In genomic region chr2:191638079-191638801, GRCh38 we compare ENCODE assay signal across 8 cellular contexts. TPM values are rescaled to one million over a fixed set of nuclear protein-coding genes. Genes with fewer than 3 reads are reported as not detected.
DNase-seq lines count a peak whose midpoint lies in the region; ATAC-seq and TF ChIP-seq lines count a peak whose summit lies in the region.
"Had no signal": no experiment of that assay in that cellular context is flagged by ENCODE, and none has a peak within 500 bp of the region (broad histone marks: within the 10 kb centered on the region; RNA-seq: fewer than 3 reads in every experiment).

No MANE protein-coding gene starts in this region.

- H3K27me3 Mint-ChIP-seq in GM23338 (ENCODE audit: insufficient read depth, low read depth, poor library complexity): peaks cover 3% of the 10 kb centered on the region

- 0 out of 2 replicates have a peak overlapping the region, but pooled peaks have one; percentile 46 for H3K4me2 ChIP-seq in GM23338
- H3K4me2 ChIP-seq in PC-9: peak overlapping the region; percentile 84

- H3F3A ChIP-seq in GM23338 (replicated peaks; ENCODE audit: low read depth) (no peaks in the 10 kb centered on the region), PC-9 (ENCODE audit: insufficient read depth, low read depth) (peaks cover 61% of the 10 kb centered on the region)

- DNase-seq in GM23338 (ENCODE audit: low spot score) (peak; percentile 3), PC-9 (peak in 1 of 2 experiments; percentile 95), fibroblast of peridontal ligament (ENCODE audit: extremely low read depth) (peak; percentile 18), upper lobe of left lung (peak in 1 of 2 donors; percentile 36)
- DNase-seq in stimulated activated CD4-positive, alpha-beta T cell treated with anti-CD3 and anti-CD28 coated beads, Interleukin-4, amount 100 ng/mL, for 4 hours: no peak

- TF ChIP-seq EP300 in upper lobe of left lung (IDR thresholded peaks at IDR 0.05) (peak in 1 of 4 donors; percentile 73), gastroesophageal sphincter (IDR thresholded peaks at IDR 0.05) (no peak)

- H3K4me1 ChIP-seq in GM23338 (ENCODE audit: insufficient read depth) (peaks cover 18% of the 10 kb centered on the region; the same call in 1 of the 2 replicates), PC-9 (replicated peaks; ENCODE audit: insufficient read depth) (peaks cover 64% of the 10 kb centered on the region), upper lobe of left lung (peaks cover 24 to 32% (median 29%) of the 10 kb centered on the region in 4 donors), gastroesophageal sphincter (no peaks in the 10 kb centered on the region)

- POLR2A ChIA-PET in PC-9 (lab: Charles Lee; ENCODE audit: unreplicated experiment): interaction anchor here (0.5 to 1.5 kb wide), 10 partner anchors 16 to 167 kb away, joined by 3 to 61 read pairs (median 4); partner anchors contain the start of gene NABP1

- H3K27me3 ChIP-seq in GM23338 (ENCODE audit: insufficient read depth) (no peaks in the 10 kb centered on the region), PC-9 (ENCODE audit: insufficient read depth, low read depth) (no peaks in the 10 kb centered on the region), upper lobe of left lung (no peaks in the 10 kb centered on the region), gastroesophageal sphincter (no peaks in the 10 kb centered on the region)

- TF ChIP-seq CTCF in GM23338 (conservative IDR thresholded peaks at IDR 0.05; ENCODE audit: low read depth in 2 of 2) (no peak), PC-9 (conservative IDR thresholded peaks at IDR 0.05) (0 out of 2 replicates have a peak, but pooled peaks have one; percentile 17), upper lobe of left lung (IDR thresholded peaks at IDR 0.05) (no peak), gastroesophageal sphincter (IDR thresholded peaks at IDR 0.05) (no peak)

- H4K20me1 ChIP-seq in GM23338 (replicated peaks; ENCODE audit: insufficient read depth): no peaks in the 10 kb centered on the region
- H4K20me1 ChIP-seq in PC-9 (ENCODE audit: insufficient read depth): no peaks in the 10 kb centered on the region

- no peak overlapping the region for H3K4me3 Mint-ChIP-seq in GM23338

- H3K27ac Mint-ChIP-seq in GM23338: peak overlapping the region; percentile 41

- H3K4me1 Mint-ChIP-seq in GM23338: peaks cover 18% of the 10 kb centered on the region

- intact Hi-C loops in PC-9 (cut with micrococcal nuclease; ENCODE audit: unreplicated experiment): loop anchor here (5.0 kb wide), 1 partner anchor 229 kb away; no protein-coding TSS in a partner anchor

- TF ChIP-seq POLR2A in upper lobe of left lung (IDR thresholded peaks at IDR 0.05) (no peak), gastroesophageal sphincter (IDR thresholded peaks at IDR 0.05) (no peak)

- no TSS peak for BruUV-seq in PC-9 (replicated peaks; lab: Mats Ljungman, UMichigan)

- H3K79me2 ChIP-seq in GM23338 (replicated peaks; ENCODE audit: insufficient read depth) (no peaks in the 10 kb centered on the region), PC-9 (ENCODE audit: low read depth) (0 out of 2 replicates have a peak, but pooled peaks cover 4% of the 10 kb centered on the region)

- H2AFZ ChIP-seq in GM23338: peak overlapping the region; percentile 34; the same call in 1 of the 2 replicates
- H2AFZ ChIP-seq in PC-9: no peak overlapping the region

- 46 to 51% methylated on average over 6 of the region's 6 CpGs for WGBS in upper lobe of left lung, 2 donors
- WGBS in gastroesophageal sphincter (ENCODE audit: low coverage in 1 of 2), 2 donors: 58 to 78% methylated on average over 4 to 6 of the region's 6 CpGs

- no peaks in the 10 kb centered on the region for H3K9me3 Mint-ChIP-seq in GM23338

- ATAC-seq in GM18498 (IDR thresholded peaks at IDR 0.05; ENCODE audit: unreplicated experiment) (peak; percentile 23), GM23338 (peak; percentile 55), upper lobe of left lung (ENCODE audit: low FRiP score in 2 of 2) (peak; percentile 67 to 80), gastroesophageal sphincter (no peak)

- H3K4me3 ChIP-seq in GM23338: no peak overlapping the region
- H3K4me3 ChIP-seq in PC-9: peak overlapping the region; percentile 34
- no peak overlapping the region for H3K4me3 ChIP-seq in upper lobe of left lung
- no peak overlapping the region for H3K4me3 ChIP-seq in gastroesophageal sphincter
- H3K4me3 ChIP-seq: SK-N-MC had no signal

- CTCF ChIA-PET in PC-9 (lab: Charles Lee): interaction anchor here (0.5 to 0.6 kb wide), 2 partner anchors 38 to 72 kb away, joined by 5 to 6 read pairs; no protein-coding TSS in a partner anchor

- no peak overlapping the region for H3K27ac ChIP-seq in GM23338 (ENCODE audit: low read depth)
- H3K27ac ChIP-seq in PC-9: peak overlapping the region; percentile 100
- peak overlapping the region; percentile 69 to 87 (median 79) for H3K27ac ChIP-seq in upper lobe of left lung
- no peak overlapping the region for H3K27ac ChIP-seq in gastroesophageal sphincter
- H3K27ac ChIP-seq: SK-N-MC had no signal

- H3K9me2 ChIP-seq in GM23338 (ENCODE audit: insufficient read depth) (peaks cover 6% of the 10 kb centered on the region; the same call in 1 of the 2 replicates), PC-9 (ENCODE audit: insufficient read depth) (no peaks in the 10 kb centered on the region)

- H3K9me3 ChIP-seq in PC-9 (ENCODE audit: insufficient read depth, low read depth) (no peaks in the 10 kb centered on the region), upper lobe of left lung (no peaks in the 10 kb centered on the region), gastroesophageal sphincter (no peaks in the 10 kb centered on the region)

- H3K36me3 Mint-ChIP-seq in GM23338 (ENCODE audit: low read depth): no peaks in the 10 kb centered on the region

- H3K36me3 ChIP-seq in GM23338 (ENCODE audit: insufficient read depth): no peaks in the 10 kb centered on the region
- no peaks in the 10 kb centered on the region for H3K36me3 ChIP-seq in PC-9 (ENCODE audit: low read depth)
- no peaks in the 10 kb centered on the region for H3K36me3 ChIP-seq in upper lobe of left lung
- H3K36me3 ChIP-seq in gastroesophageal sphincter: no peaks in the 10 kb centered on the region

TF ChIP-seq in GM23338, 12 proteins besides CTCF, POLR2A, EP300 and RAD21 (continues in another document):
- TF ChIP-seq JUNB (IDR thresholded peaks at IDR 0.05; ENCODE audit: unreplicated experiment): no peak
- TF ChIP-seq ZNF114 (CRISPR knock-in tag; IDR thresholded peaks at IDR 0.05): no peak
- TF ChIP-seq, protein P1, sequence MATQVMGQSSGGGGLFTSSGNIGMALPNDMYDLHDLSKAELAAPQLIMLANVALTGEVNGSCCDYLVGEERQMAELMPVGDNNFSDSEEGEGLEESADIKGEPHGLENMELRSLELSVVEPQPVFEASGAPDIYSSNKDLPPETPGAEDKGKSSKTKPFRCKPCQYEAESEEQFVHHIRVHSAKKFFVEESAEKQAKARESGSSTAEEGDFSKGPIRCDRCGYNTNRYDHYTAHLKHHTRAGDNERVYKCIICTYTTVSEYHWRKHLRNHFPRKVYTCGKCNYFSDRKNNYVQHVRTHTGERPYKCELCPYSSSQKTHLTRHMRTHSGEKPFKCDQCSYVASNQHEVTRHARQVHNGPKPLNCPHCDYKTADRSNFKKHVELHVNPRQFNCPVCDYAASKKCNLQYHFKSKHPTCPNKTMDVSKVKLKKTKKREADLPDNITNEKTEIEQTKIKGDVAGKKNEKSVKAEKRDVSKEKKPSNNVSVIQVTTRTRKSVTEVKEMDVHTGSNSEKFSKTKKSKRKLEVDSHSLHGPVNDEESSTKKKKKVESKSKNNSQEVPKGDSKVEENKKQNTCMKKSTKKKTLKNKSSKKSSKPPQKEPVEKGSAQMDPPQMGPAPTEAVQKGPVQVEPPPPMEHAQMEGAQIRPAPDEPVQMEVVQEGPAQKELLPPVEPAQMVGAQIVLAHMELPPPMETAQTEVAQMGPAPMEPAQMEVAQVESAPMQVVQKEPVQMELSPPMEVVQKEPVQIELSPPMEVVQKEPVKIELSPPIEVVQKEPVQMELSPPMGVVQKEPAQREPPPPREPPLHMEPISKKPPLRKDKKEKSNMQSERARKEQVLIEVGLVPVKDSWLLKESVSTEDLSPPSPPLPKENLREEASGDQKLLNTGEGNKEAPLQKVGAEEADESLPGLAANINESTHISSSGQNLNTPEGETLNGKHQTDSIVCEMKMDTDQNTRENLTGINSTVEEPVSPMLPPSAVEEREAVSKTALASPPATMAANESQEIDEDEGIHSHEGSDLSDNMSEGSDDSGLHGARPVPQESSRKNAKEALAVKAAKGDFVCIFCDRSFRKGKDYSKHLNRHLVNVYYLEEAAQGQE (IDR thresholded peaks at IDR 0.05; ENCODE audit: unreplicated experiment): no peak

RNA-seq across cellular contexts. Expression of gene NABP1, which starts 39.7 kb away (rescaled TPM):
- total RNA-seq in GM23338 (2014; rRNA removed; shearing (Covaris generic)): 4.9 and 5.2 TPM in 2 replicates
- 5.3 and 5.6 TPM in 2 replicates for polyA plus RNA-seq in GM23338 (2016; fragmentation: Nextera tagmentation; extraction: Ambion mirVana)
- 39.0 and 46.5 TPM in 2 replicates for total RNA-seq in PC-9 (2021)
- total RNA-seq in upper lobe of left lung: 100 to 1,000 TPM in 1 of 6 donors, 10 to 100 TPM in 5; 35.7 to 137 (median 46.9) TPM
- 10 to 100 TPM in 2 of 4 donors, 1 to 10 TPM in 2; 2.8 to 30.7 (median 7.9) TPM for total RNA-seq in gastroesophageal sphincter

Comparison
In these comparisons a context has a peak if more than half of its experiments do, and no peak if none do; other contexts are left out.
1. DNase-seq: peak in GM23338 (single experiment) and fibroblast of peridontal ligament (single experiment); none in stimulated activated CD4-positive, alpha-beta T cell treated with anti-CD3 and anti-CD28 coated beads, Interleukin-4, amount 100 ng/mL, for 4 hours (0 of 2).
2. H3K27ac ChIP-seq: peak in PC-9 (single experiment) and upper lobe of left lung (4 of 4); none in GM23338 (single experiment) and gastroesophageal sphincter (0 of 4).